Comparison of ENCODE assay signal across 1 cellular context in genomic region chr7:150399861-150400778, GRCh38.
TF ChIP-seq lines count a peak whose summit lies in the region.

No MANE protein-coding gene starts in this region.

TF ChIP-seq in GM23338, 12 proteins besides CTCF, POLR2A, EP300 and RAD21 (continued from another document):
- no peak for TF ChIP-seq REST (IDR thresholded peaks at IDR 0.05; ENCODE audit: unreplicated experiment)
- TF ChIP-seq STAT1 (IDR thresholded peaks at IDR 0.05; ENCODE audit: unreplicated experiment), result no peak
